In the genomic region with DNA sequence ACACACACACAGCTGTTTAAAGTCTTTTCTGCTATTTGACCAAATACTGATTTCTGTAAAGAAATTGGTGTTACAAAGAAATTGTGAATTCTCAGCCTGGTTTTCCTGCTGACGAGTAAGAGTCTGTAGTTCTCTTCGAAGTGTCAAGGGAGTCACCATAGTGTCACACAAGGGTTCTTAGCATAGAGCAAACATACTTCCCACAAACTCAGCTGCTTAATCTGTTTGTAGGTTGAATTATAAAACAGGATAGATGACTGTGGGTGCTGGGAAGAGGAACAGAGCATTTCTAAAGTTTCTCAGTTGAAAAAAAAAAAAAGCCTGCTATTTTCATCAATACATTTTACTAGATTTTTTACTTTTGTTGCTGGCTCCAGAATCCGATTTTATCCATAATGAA, we compare ENCODE assay signal across 3 cellular contexts.
"Had no signal": no experiment of that assay in that cellular context is flagged by ENCODE, and none has a peak within 500 bp of the region (broad histone marks: within the 10 kb centered on the region; RNA-seq: fewer than 3 reads in every experiment).

No MANE protein-coding gene starts in this region.

- ATAC-seq: GM12878 had no signal

- H3K4me3 ChIP-seq: GM12878 had no signal

- DNase-seq: GDM1, GF-D8 had no signal
